Comparison of ENCODE assay signal across 14 cellular contexts in genomic region chr2:54591551-54591950, GRCh38.
DNase-seq lines count a peak whose midpoint lies in the region; ATAC-seq and TF ChIP-seq lines count a peak whose summit lies in the region.
"Had no signal": no experiment of that assay in that cellular context is flagged by ENCODE, and none has a peak within 500 bp of the region (broad histone marks: within the 10 kb centered on the region; RNA-seq: fewer than 3 reads in every experiment).

No MANE protein-coding gene starts in this region.

- H3F3A ChIP-seq in MM.1S (ENCODE audit: insufficient read depth, low read length), result no peaks in the 10 kb centered on the region

- peak overlapping the region in 5 of 8 donors; percentile 12 to 75 (median 67) for H3K4me3 Mint-ChIP-seq in CD4-positive, alpha-beta memory T cell
- peak overlapping the region; percentile 49 for H3K4me3 Mint-ChIP-seq in activated naive CD8-positive, alpha-beta T cell
- peak overlapping the region; percentile 48 to 93 (median 74) for H3K4me3 Mint-ChIP-seq in naive thymus-derived CD4-positive, alpha-beta T cell
- H3K4me3 Mint-ChIP-seq in HFFc6, result no peak overlapping the region

- no peaks in the 10 kb centered on the region for H3K27me3 ChIP-seq in A673 (replicated peaks; ENCODE audit: insufficient read depth, low read depth, low read length, poor library complexity)
- H3K27me3 ChIP-seq in CD4-positive, alpha-beta memory T cell (ENCODE audit: insufficient read depth, low read length), result no peaks in the 10 kb centered on the region
- H3K27me3 ChIP-seq in naive thymus-derived CD4-positive, alpha-beta T cell (ENCODE audit: control insufficient read depth in 2 of 2, insufficient read depth in 2 of 2, low read length in 2 of 2), result no peaks in the 10 kb centered on the region
- no peaks in the 10 kb centered on the region for H3K27me3 ChIP-seq in MM.1S (replicated peaks; ENCODE audit: insufficient read depth, low read length)
- H3K27me3 ChIP-seq: transverse colon had no signal

- H3K4me3 ChIP-seq in A673 (ENCODE audit: low read depth, low read length, poor library complexity, severe bottlenecking) (no peak overlapping the region), MM.1S (ENCODE audit: low read length) (no peak overlapping the region)
- no peak overlapping the region for H3K4me3 ChIP-seq in CD4-positive, alpha-beta memory T cell (ENCODE audit: low read length in 2 of 2)
- H3K4me3 ChIP-seq in naive thymus-derived CD4-positive, alpha-beta T cell (ENCODE audit: low read length), result no peak overlapping the region
- H3K4me3 ChIP-seq: transverse colon had no signal

- peaks cover 64% of the 10 kb centered on the region for H4K20me1 ChIP-seq in MM.1S (ENCODE audit: insufficient read depth, low read length)

- CTCF ChIA-PET in A673 (lab: Charles Lee) (no interaction called here), GM10248 (lab: Yijun Ruan, JAX) (interaction anchor here (1.0 to 8.4 kb wide), 8 partner anchors 11 to 584 kb away, joined by 3 to 58 read pairs (median 4); no protein-coding TSS in a partner anchor)
- CTCF ChIA-PET in CD4-positive, alpha-beta memory T cell (lab: Charles Lee; ENCODE audit: partially characterized antibody), result interaction anchor here (1.1 to 2.9 kb wide), 4 partner anchors 9 to 26 kb away, joined by 3 to 12 read pairs (median 6); no protein-coding TSS in a partner anchor
- CTCF ChIA-PET in naive thymus-derived CD4-positive, alpha-beta T cell (lab: Charles Lee), result interaction anchor here (0.6 to 1.3 kb wide), 3 partner anchors 12 to 67 kb away, joined by 3 to 5 read pairs (median 5); no protein-coding TSS in a partner anchor

- no peak overlapping the region for H3K9ac ChIP-seq in MM.1S (ENCODE audit: low read length)

- no peak for DNase-seq in A673 (ENCODE audit: low spot score)
- no peak for DNase-seq in CD4-positive, alpha-beta memory T cell
- no peak for DNase-seq in naive thymus-derived CD4-positive, alpha-beta T cell
- DNase-seq in MM.1S, result no peak
- DNase-seq in GM10248 (ENCODE audit: extremely low spot score), result no peak
- DNase-seq in HFFc6, result no peak
- DNase-seq in HCEC 1CT, result no peak
- DNase-seq: effector memory CD8-positive, alpha-beta T cell; NCI-H1092 treated with DMSO at 0.1 percent for 48 hours; NCI-H226; transverse colon; WERI-Rb-1 had no signal

- H3K27me3 Mint-ChIP-seq in CD4-positive, alpha-beta memory T cell, result no peaks in the 10 kb centered on the region
- no peaks in the 10 kb centered on the region for H3K27me3 Mint-ChIP-seq in activated naive CD8-positive, alpha-beta T cell
- H3K27me3 Mint-ChIP-seq in naive thymus-derived CD4-positive, alpha-beta T cell, result no peaks in the 10 kb centered on the region
- H3K27me3 Mint-ChIP-seq in HFFc6 (ENCODE audit: insufficient read depth), result peaks cover 3% of the 10 kb centered on the region; the same call in 1 of the 2 replicates
- H3K27me3 Mint-ChIP-seq: effector memory CD8-positive, alpha-beta T cell had no signal

- no peak overlapping the region for H2AFZ ChIP-seq in MM.1S (ENCODE audit: low read length)

- no peak overlapping the region for H3K4me2 ChIP-seq in MM.1S (ENCODE audit: low read depth, low read length)

- H3K36me3 ChIP-seq in A673 (ENCODE audit: insufficient read depth, low read length, poor library complexity, severe bottlenecking) (no peaks in the 10 kb centered on the region), MM.1S (replicated peaks; ENCODE audit: insufficient read depth, low read length) (peaks cover 9% of the 10 kb centered on the region; the same call in 1 of the 2 replicates)
- no peaks in the 10 kb centered on the region for H3K36me3 ChIP-seq in CD4-positive, alpha-beta memory T cell (ENCODE audit: insufficient read depth, low read length)
- H3K36me3 ChIP-seq in naive thymus-derived CD4-positive, alpha-beta T cell (ENCODE audit: control insufficient read depth in 2 of 3, insufficient read depth in 3 of 3, low read length in 3 of 3), result no peaks in the 10 kb centered on the region
- H3K36me3 ChIP-seq: transverse colon had no signal

- H3K4me1 ChIP-seq in A673 (ENCODE audit: insufficient read depth, low read length, poor library complexity, severe bottlenecking) (peaks cover 57% of the 10 kb centered on the region), MM.1S (ENCODE audit: low read length) (peaks cover 7% of the 10 kb centered on the region; the same call in 1 of the 2 replicates)
- peaks cover 87% of the 10 kb centered on the region for H3K4me1 ChIP-seq in CD4-positive, alpha-beta memory T cell (ENCODE audit: insufficient read depth, low read length)
- peaks cover 54 to 86% of the 10 kb centered on the region in 2 donors for H3K4me1 ChIP-seq in naive thymus-derived CD4-positive, alpha-beta T cell (ENCODE audit: control insufficient read depth in 2 of 2, insufficient read depth in 2 of 2, low read length in 2 of 2)

- peaks cover 100% of the 10 kb centered on the region for H3K79me2 ChIP-seq in MM.1S (ENCODE audit: low read length)

- POLR2A ChIA-PET in A673 (lab: Charles Lee; ENCODE audit: low non-redundant PET) (no interaction called here), GM10248 (lab: Yijun Ruan, JAX) (interaction anchor here (0.6 kb wide), 1 partner anchor 10 kb away, joined by 9 read pairs; no protein-coding TSS in a partner anchor)
- POLR2A ChIA-PET in CD4-positive, alpha-beta memory T cell (lab: Charles Lee; ENCODE audit: partially characterized antibody), result interaction anchor here (1.0 to 22.8 kb wide), 3 partner anchors 15 to 32 kb away, joined by 3 to 304 read pairs (median 136); no protein-coding TSS in a partner anchor
- POLR2A ChIA-PET in naive thymus-derived CD4-positive, alpha-beta T cell (lab: Charles Lee), result interaction anchor here (1.4 to 12.0 kb wide), 5 partner anchors 9 to 31 kb away, joined by 5 to 223 read pairs (median 32); no protein-coding TSS in a partner anchor

- BruUV-seq in A673 (replicated peaks; lab: Mats Ljungman, UMichigan), result no TSS peak

- no peaks in the 10 kb centered on the region for H3K9me2 ChIP-seq in MM.1S (replicated peaks; ENCODE audit: insufficient read depth, low read length)

- H3K4me1 Mint-ChIP-seq in CD4-positive, alpha-beta memory T cell, result peaks cover 65 to 86% (median 80%) of the 10 kb centered on the region in 4 donors
- peaks cover 89% of the 10 kb centered on the region for H3K4me1 Mint-ChIP-seq in activated naive CD8-positive, alpha-beta T cell (ENCODE audit: low read depth)
- H3K4me1 Mint-ChIP-seq in naive thymus-derived CD4-positive, alpha-beta T cell, result peaks cover 69 to 100% (median 97%) of the 10 kb centered on the region in 7 donors
- peaks cover 34% of the 10 kb centered on the region for H3K4me1 Mint-ChIP-seq in HFFc6 (ENCODE audit: low read depth)

- H3K36me3 Mint-ChIP-seq in CD4-positive, alpha-beta memory T cell, result peaks cover 10 to 16% of the 10 kb centered on the region in 2 donors
- H3K36me3 Mint-ChIP-seq in activated naive CD8-positive, alpha-beta T cell, result peaks cover 3% of the 10 kb centered on the region
- peaks cover 0 to 28% (median 12%) of the 10 kb centered on the region in 5 donors for H3K36me3 Mint-ChIP-seq in naive thymus-derived CD4-positive, alpha-beta T cell
- peaks cover 20% of the 10 kb centered on the region for H3K36me3 Mint-ChIP-seq in HFFc6 (ENCODE audit: low read depth)

- intact Hi-C loops in A673 (cut with micrococcal nuclease; ENCODE audit: unreplicated experiment), result no loop called here
- intact Hi-C loops in CD4-positive, alpha-beta memory T cell (cut with micrococcal nuclease), result no loop called here
- intact Hi-C loops in naive thymus-derived CD4-positive, alpha-beta T cell (cut with micrococcal nuclease), result no loop called here

- peak overlapping the region; percentile 74 to 95 (median 91) for H3K27ac Mint-ChIP-seq in CD4-positive, alpha-beta memory T cell
- H3K27ac Mint-ChIP-seq in activated naive CD8-positive, alpha-beta T cell, result peak overlapping the region; percentile 95
- peak overlapping the region; percentile 63 to 97 (median 93) for H3K27ac Mint-ChIP-seq in naive thymus-derived CD4-positive, alpha-beta T cell
- H3K27ac Mint-ChIP-seq in HFFc6, result no peak overlapping the region

- H3K27ac ChIP-seq in A673 (ENCODE audit: low read depth, low read length, poor library complexity, severe bottlenecking) (peak overlapping the region; percentile 5), MM.1S (ENCODE audit: low read length) (no peak overlapping the region)
- H3K27ac ChIP-seq in CD4-positive, alpha-beta memory T cell (ENCODE audit: low read depth, low read length), result no peak overlapping the region
- H3K27ac ChIP-seq in naive thymus-derived CD4-positive, alpha-beta T cell (ENCODE audit: low read depth, low read length), result peak overlapping the region; percentile 70
- H3K27ac ChIP-seq: transverse colon, WERI-Rb-1 had no signal

- TF ChIP-seq CTCF in A673 (conservative IDR thresholded peaks at IDR 0.05; ENCODE audit: low read depth, low read length), result no peak
- TF ChIP-seq CTCF in MM.1S (IDR thresholded peaks at IDR 0.05; ENCODE audit: low read length), result no peak
- no peak for TF ChIP-seq CTCF in GM10248 (IDR thresholded peaks at IDR 0.05; ENCODE audit: control extremely low read depth, extremely low read depth, low read depth, missing control alignments)
- TF ChIP-seq CTCF in HFFc6 (IDR thresholded peaks at IDR 0.05), result no peak

- no peak for ATAC-seq in naive thymus-derived CD4-positive, alpha-beta T cell
- ATAC-seq: effector memory CD8-positive, alpha-beta T cell had no signal

- H3K9me3 Mint-ChIP-seq in CD4-positive, alpha-beta memory T cell, result no peaks in the 10 kb centered on the region
- no peaks in the 10 kb centered on the region for H3K9me3 Mint-ChIP-seq in activated naive CD8-positive, alpha-beta T cell (ENCODE audit: low read depth)
- peaks cover 0 to 1% (median 0%) of the 10 kb centered on the region in 11 donors for H3K9me3 Mint-ChIP-seq in naive thymus-derived CD4-positive, alpha-beta T cell
- H3K9me3 Mint-ChIP-seq in HFFc6, result no peaks in the 10 kb centered on the region
- H3K9me3 Mint-ChIP-seq: activated T-helper 1 cell treated with anti-CD3 and anti-CD28 coated beads, Interleukin-12 subunit alpha, Interleukin-12 subunit beta, Interleukin-2, Interleukin-4 antibody, amounts not matched to agents 30 ng/mL and 10 ng/mL and 1 ng/mL, durations not matched to agents 14 hours and 24 hours and 36 hours; effector memory CD8-positive, alpha-beta T cell had no signal

- H3K9me3 ChIP-seq in A673 (ENCODE audit: low read depth, low read length, poor library complexity, severe bottlenecking) (no peaks in the 10 kb centered on the region), MM.1S (replicated peaks; ENCODE audit: insufficient read depth, low read length) (no peaks in the 10 kb centered on the region)
- H3K9me3 ChIP-seq in CD4-positive, alpha-beta memory T cell (ENCODE audit: control insufficient read depth in 1 of 2, low read length in 2 of 2), result no peaks in the 10 kb centered on the region
- no peaks in the 10 kb centered on the region for H3K9me3 ChIP-seq in naive thymus-derived CD4-positive, alpha-beta T cell (ENCODE audit: control insufficient read depth in 2 of 3, low read length in 3 of 3)
- H3K9me3 ChIP-seq: transverse colon had no signal

Comparison
In these comparisons a context has a peak if more than half of its experiments do, and no peak if none do; other contexts are left out.
1. H3K27ac ChIP-seq: peak in A673 (single experiment) and naive thymus-derived CD4-positive, alpha-beta T cell (single experiment); none in CD4-positive, alpha-beta memory T cell (single experiment) and MM.1S (single experiment).